16 cellular contexts compared by ENCODE assay signal in genomic region chr16:839643-840408, GRCh38. TPM values are rescaled to one million over a fixed set of nuclear protein-coding genes. Genes with fewer than 3 reads are reported as not detected.
DNase-seq lines count a peak whose midpoint lies in the region; ATAC-seq and TF ChIP-seq lines count a peak whose summit lies in the region.
"Had no signal": no experiment of that assay in that cellular context is flagged by ENCODE, and none has a peak within 500 bp of the region (broad histone marks: within the 10 kb centered on the region; RNA-seq: fewer than 3 reads in every experiment).

No MANE protein-coding gene starts in this region.

- intact Hi-C loops in CD14-positive monocyte (cut with micrococcal nuclease): no loop called here

- H3K4me1 ChIP-seq in BLaER1 (peaks cover 55% of the 10 kb centered on the region), SJCRH30 (peaks cover 25% of the 10 kb centered on the region)
- H3K4me1 ChIP-seq: HAP-1 had no signal

- peaks cover 25 to 36% (median 32%) of the 10 kb centered on the region in 7 donors for H3K9me3 Mint-ChIP-seq in CD14-positive monocyte

- H3K4me3 ChIP-seq in BLaER1: no peak overlapping the region
- no peak overlapping the region for H3K4me3 ChIP-seq in SJCRH30
- H3K4me3 ChIP-seq: HAP-1 had no signal

- no peak overlapping the region for H3K27ac Mint-ChIP-seq in CD14-positive monocyte

- peak; percentile 31 for DNase-seq in CD14-positive monocyte (ENCODE audit: low spot score)
- peak; percentile 87 to 92 for DNase-seq in SJCRH30
- peak; percentile 64 for DNase-seq in myocyte (ENCODE audit: low read depth)
- no peak for DNase-seq in T1000 (lab: John Stamatoyannopoulos, UW)
- DNase-seq in activated gamma-delta T cell treated with Interleukin-2 at 50 U/mL for 16 hours: no peak
- DNase-seq: GF-D8, NCI-H2029, NCI-H510A treated with DMSO at 0.1 percent for 48 hours, SIG-M5, T-helper 2 cell had no signal

- H3K27me3 Mint-ChIP-seq in CD14-positive monocyte (ENCODE audit: low read depth in 3 of 3): peaks cover 2 to 7% (median 4%) of the 10 kb centered on the region in 3 donors

- H3K27me3 ChIP-seq in BLaER1: peaks cover 6% of the 10 kb centered on the region; the same call in 1 of the 2 replicates
- H3K27me3 ChIP-seq in SJCRH30: no peaks in the 10 kb centered on the region

- ATAC-seq in HG02642 (IDR thresholded peaks at IDR 0.05; ENCODE audit: poor library complexity, unreplicated experiment): no peak

- no peaks in the 10 kb centered on the region for H3K36me3 Mint-ChIP-seq in CD14-positive monocyte

- H3K27ac ChIP-seq in BLaER1 (peak overlapping the region; percentile 56), SJCRH30 (peak overlapping the region; percentile 59)

- no peaks in the 10 kb centered on the region for H4K20me1 ChIP-seq in BLaER1

- peaks cover 34% of the 10 kb centered on the region for H3K9me3 ChIP-seq in BLaER1
- H3K9me3 ChIP-seq in SJCRH30 (replicated peaks): peaks cover 10% of the 10 kb centered on the region; the same call in 1 of the 2 replicates

- H3K4me2 ChIP-seq in BLaER1: peak overlapping the region; percentile 72

- H3K36me3 ChIP-seq in BLaER1 (no peaks in the 10 kb centered on the region), SJCRH30 (no peaks in the 10 kb centered on the region)
- H3K36me3 ChIP-seq: HAP-1 had no signal

- no peak overlapping the region for H3K4me3 Mint-ChIP-seq in CD14-positive monocyte

- no peaks in the 10 kb centered on the region for H3K4me1 Mint-ChIP-seq in CD14-positive monocyte

- TF ChIP-seq CTCF in CD14-positive monocyte (IDR thresholded peaks at IDR 0.05): no peak

- H3K9ac ChIP-seq in BLaER1: 0 out of 2 replicates have a peak overlapping the region, but pooled peaks have one; percentile 45

RNA-seq across cellular contexts. Expression of gene GNG13, which starts 39.3 kb away (rescaled TPM):
- not detected for polyA plus RNA-seq in CD14-positive monocyte
- total RNA-seq in SJCRH30 (2014; rRNA removed; shearing (Covaris generic)): not detected in 2 replicates
- total RNA-seq in myocyte: not detected in 2 replicates
- not detected for polyA plus RNA-seq in myocyte (2012)
- total RNA-seq: Daoy, HT1080 had no signal
- polyA plus RNA-seq: BJ had no signal

RNA-seq across cellular contexts. Expression of gene CHTF18, which starts 51.4 kb away (rescaled TPM):
- polyA plus RNA-seq in CD14-positive monocyte: 1 to 10 TPM in 1 of 2 donors, under 1 TPM in 1; 0.57 to 2.2 TPM
- 34.5 and 46.0 TPM in 2 replicates for total RNA-seq in SJCRH30 (2014; rRNA removed; shearing (Covaris generic))
- 7.5 and 10.0 TPM in 2 replicates for total RNA-seq in myocyte
- polyA plus RNA-seq in myocyte (2012): 6.6 TPM

RNA-seq across cellular contexts. Expression of gene RPUSD1, which starts 51.6 kb away (rescaled TPM):
- polyA plus RNA-seq in CD14-positive monocyte: 10 to 100 TPM; 29.5 to 31.5 TPM
- 35.5 and 38.7 TPM in 2 replicates for total RNA-seq in SJCRH30 (2014; rRNA removed; shearing (Covaris generic))
- 31.0 and 41.3 TPM in 2 replicates for total RNA-seq in myocyte
- polyA plus RNA-seq in myocyte (2012): 20.3 TPM

Comparison
In these comparisons a context has a peak if more than half of its experiments do, and no peak if none do; other contexts are left out.
1. DNase-seq: peak in CD14-positive monocyte (single experiment), SJCRH30 (2 of 2) and myocyte (single experiment); none in T1000 (single experiment) and activated gamma-delta T cell treated with Interleukin-2 at 50 U/mL for 16 hours (single experiment).